1 cellular context compared by ENCODE assay signal in genomic region chrX:44542567-44543325, GRCh38.
TF ChIP-seq lines count a peak whose summit lies in the region.

A gene with protein sequence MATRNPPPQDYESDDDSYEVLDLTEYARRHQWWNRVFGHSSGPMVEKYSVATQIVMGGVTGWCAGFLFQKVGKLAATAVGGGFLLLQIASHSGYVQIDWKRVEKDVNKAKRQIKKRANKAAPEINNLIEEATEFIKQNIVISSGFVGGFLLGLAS (minus strand): TSS chrX:44542859. CDS start chrX:44542832, 27 bp downstream.

TF ChIP-seq in K562, 482 proteins besides CTCF, POLR2A, EP300 and RAD21 (continued from another document and continues in another):
- TF ChIP-seq KLF13 (tag; IDR thresholded peaks at IDR 0.05; ENCODE audit: borderline replicate concordance, low read depth) (no peak; the same call in 1 of the 2 replicates), PHF8 (IDR thresholded peaks at IDR 0.05; ENCODE audit: borderline replicate concordance, low read length) (peak; percentile 78), NFRKB (IDR thresholded peaks at IDR 0.05; ENCODE audit: low read depth) (peak; percentile 83), CUX1 (CRISPR knock-in tag; IDR thresholded peaks at IDR 0.05) (no peak), SMARCE1 (IDR thresholded peaks at IDR 0.05) (no peak), EP400 (IDR thresholded peaks at IDR 0.05) (peak; percentile 31; the same call in 1 of the 2 replicates), POLR2G (IDR thresholded peaks at IDR 0.05; ENCODE audit: low read depth, low read length) (peak; percentile 83), CHCHD3 (CRISPR knock-in tag; IDR thresholded peaks at IDR 0.05) (no peak), ELF1 (tag; IDR thresholded peaks at IDR 0.05) (peak; percentile 73), GTF2E2 (tag; IDR thresholded peaks at IDR 0.05) (no peak), FOXJ3 (CRISPR knock-in tag; IDR thresholded peaks at IDR 0.05) (no peak), YY1 (IDR thresholded peaks at IDR 0.05; ENCODE audit: borderline replicate concordance in 1 of 3, control insufficient read depth in 1 of 3, extremely low read depth in 1 of 3, insufficient read depth in 3 of 3, insufficient read length in 1 of 3, insufficient replicate concordance in 2 of 3, low read depth in 1 of 3, low read length in 2 of 3) (peak in 2 of 3 experiments; percentile 79 to 90), CXXC5 (CRISPR knock-in tag; IDR thresholded peaks at IDR 0.05) (0 out of 2 replicates have a peak, but pooled peaks have one; percentile 23), GABPB1 (CRISPR knock-in tag; IDR thresholded peaks at IDR 0.05) (peak; percentile 54; the same call in 1 of the 2 replicates), PHF21A (IDR thresholded peaks at IDR 0.05; ENCODE audit: borderline replicate concordance, low read depth) (no peak), IRF2 (CRISPR knock-in tag; IDR thresholded peaks at IDR 0.05) (no peak), FOXA3 (CRISPR knock-in tag; conservative IDR thresholded peaks at IDR 0.05 in 1 of 2, IDR thresholded peaks at IDR 0.05 in 1 of 2) (no peak), SIN3A (IDR thresholded peaks at IDR 0.05; ENCODE audit: borderline replicate concordance in 2 of 2, control insufficient read depth in 1 of 2, low read depth in 2 of 2, low read length in 2 of 2) (peak in 1 of 2 experiments; percentile 17; a peak in 1 of 4 replicates), ZNF140 (CRISPR knock-in tag; IDR thresholded peaks at IDR 0.05) (no peak), POU5F1 (IDR thresholded peaks at IDR 0.05; ENCODE audit: borderline replicate concordance, low read depth, low read length, partially characterized antibody) (no peak), RBFOX2 (IDR thresholded peaks at IDR 0.05; ENCODE audit: low read depth, low read length) (peak; percentile 83), ZNF444 (CRISPR knock-in tag; IDR thresholded peaks at IDR 0.05) (no peak), BRCA1 (IDR thresholded peaks at IDR 0.05) (no peak), BRCA1 (CRISPR knock-in tag; IDR thresholded peaks at IDR 0.05) (no peak), ARID3A (IDR thresholded peaks at IDR 0.05; ENCODE audit: borderline replicate concordance, low read depth, low read length) (no peak), GATAD2B (IDR thresholded peaks at IDR 0.05; ENCODE audit: borderline replicate concordance) (no peak), HNRNPL (IDR thresholded peaks at IDR 0.05; ENCODE audit: low read depth, low read length) (no peak), ZSCAN29 (IDR thresholded peaks at IDR 0.05) (no peak), NR3C1 (CRISPR knock-in tag; IDR thresholded peaks at IDR 0.05) (no peak), FOS (IDR thresholded peaks at IDR 0.05; ENCODE audit: extremely low read depth, insufficient read length) (no peak), ATF4 (CRISPR knock-in tag; IDR thresholded peaks at IDR 0.05) (no peak), TEAD2 (tag; IDR thresholded peaks at IDR 0.05) (peak; percentile 23; the same call in 1 of the 2 replicates), FOXP1 (CRISPR knock-in tag; IDR thresholded peaks at IDR 0.05) (no peak), CREM (IDR thresholded peaks at IDR 0.05; ENCODE audit: low read depth) (peak; percentile 45; the same call in 1 of the 2 replicates), NUFIP1 (IDR thresholded peaks at IDR 0.05; ENCODE audit: partially characterized antibody) (no peak), TEAD4 (IDR thresholded peaks at IDR 0.05; ENCODE audit: low read length) (peak; percentile 67), TEAD4 (CRISPR knock-in tag; IDR thresholded peaks at IDR 0.05; ENCODE audit: borderline replicate concordance) (no peak), RFX5 (IDR thresholded peaks at IDR 0.05; ENCODE audit: low read depth, low read length) (no peak), NCOA4 (IDR thresholded peaks at IDR 0.05; ENCODE audit: partially characterized antibody) (no peak), KAT8 (IDR thresholded peaks at IDR 0.05; ENCODE audit: low read depth) (no peak), HDAC1 (IDR thresholded peaks at IDR 0.05) (no peak), RFX7 (CRISPR knock-in tag; IDR thresholded peaks at IDR 0.05) (no peak), MTA2 (IDR thresholded peaks at IDR 0.05; ENCODE audit: low read depth) (no peak), C11orf30 (IDR thresholded peaks at IDR 0.05; ENCODE audit: low read depth) (no peak), TCF15 (CRISPR knock-in tag; IDR thresholded peaks at IDR 0.05) (no peak), RBBP5 (IDR thresholded peaks at IDR 0.05; ENCODE audit: borderline replicate concordance, insufficient read depth, low read length, poor library complexity, severe bottlenecking) (peak; percentile 37), DMBX1 (CRISPR knock-in tag; IDR thresholded peaks at IDR 0.05; ENCODE audit: borderline replicate concordance) (no peak), ZNF274 (IDR thresholded peaks at IDR 0.05; ENCODE audit: borderline replicate concordance, low read depth, low read length) (no peak), HCFC1 (IDR thresholded peaks at IDR 0.05; ENCODE audit: low read depth, low read length) (peak; percentile 72), CREBBP (IDR thresholded peaks at IDR 0.05; ENCODE audit: low read depth, low read length) (no peak), SP1 (CRISPR knock-in tag; IDR thresholded peaks at IDR 0.05) (0 out of 2 replicates have a peak, but pooled peaks have one; percentile 20), ZNF282 (CRISPR knock-in tag; IDR thresholded peaks at IDR 0.05) (no peak), XRCC3 (IDR thresholded peaks at IDR 0.05) (no peak)
- TF ChIP-seq, protein P1, sequence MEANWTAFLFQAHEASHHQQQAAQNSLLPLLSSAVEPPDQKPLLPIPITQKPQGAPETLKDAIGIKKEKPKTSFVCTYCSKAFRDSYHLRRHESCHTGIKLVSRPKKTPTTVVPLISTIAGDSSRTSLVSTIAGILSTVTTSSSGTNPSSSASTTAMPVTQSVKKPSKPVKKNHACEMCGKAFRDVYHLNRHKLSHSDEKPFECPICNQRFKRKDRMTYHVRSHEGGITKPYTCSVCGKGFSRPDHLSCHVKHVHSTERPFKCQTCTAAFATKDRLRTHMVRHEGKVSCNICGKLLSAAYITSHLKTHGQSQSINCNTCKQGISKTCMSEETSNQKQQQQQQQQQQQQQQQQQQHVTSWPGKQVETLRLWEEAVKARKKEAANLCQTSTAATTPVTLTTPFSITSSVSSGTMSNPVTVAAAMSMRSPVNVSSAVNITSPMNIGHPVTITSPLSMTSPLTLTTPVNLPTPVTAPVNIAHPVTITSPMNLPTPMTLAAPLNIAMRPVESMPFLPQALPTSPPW (CRISPR knock-in tag; IDR thresholded peaks at IDR 0.05), result peak; percentile 89
- TF ChIP-seq, protein P2, sequence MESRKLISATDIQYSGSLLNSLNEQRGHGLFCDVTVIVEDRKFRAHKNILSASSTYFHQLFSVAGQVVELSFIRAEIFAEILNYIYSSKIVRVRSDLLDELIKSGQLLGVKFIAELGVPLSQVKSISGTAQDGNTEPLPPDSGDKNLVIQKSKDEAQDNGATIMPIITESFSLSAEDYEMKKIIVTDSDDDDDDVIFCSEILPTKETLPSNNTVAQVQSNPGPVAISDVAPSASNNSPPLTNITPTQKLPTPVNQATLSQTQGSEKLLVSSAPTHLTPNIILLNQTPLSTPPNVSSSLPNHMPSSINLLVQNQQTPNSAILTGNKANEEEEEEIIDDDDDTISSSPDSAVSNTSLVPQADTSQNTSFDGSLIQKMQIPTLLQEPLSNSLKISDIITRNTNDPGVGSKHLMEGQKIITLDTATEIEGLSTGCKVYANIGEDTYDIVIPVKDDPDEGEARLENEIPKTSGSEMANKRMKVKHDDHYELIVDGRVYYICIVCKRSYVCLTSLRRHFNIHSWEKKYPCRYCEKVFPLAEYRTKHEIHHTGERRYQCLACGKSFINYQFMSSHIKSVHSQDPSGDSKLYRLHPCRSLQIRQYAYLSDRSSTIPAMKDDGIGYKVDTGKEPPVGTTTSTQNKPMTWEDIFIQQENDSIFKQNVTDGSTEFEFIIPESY (CRISPR knock-in tag; IDR thresholded peaks at IDR 0.05), result no peak
- TF ChIP-seq, protein P3, sequence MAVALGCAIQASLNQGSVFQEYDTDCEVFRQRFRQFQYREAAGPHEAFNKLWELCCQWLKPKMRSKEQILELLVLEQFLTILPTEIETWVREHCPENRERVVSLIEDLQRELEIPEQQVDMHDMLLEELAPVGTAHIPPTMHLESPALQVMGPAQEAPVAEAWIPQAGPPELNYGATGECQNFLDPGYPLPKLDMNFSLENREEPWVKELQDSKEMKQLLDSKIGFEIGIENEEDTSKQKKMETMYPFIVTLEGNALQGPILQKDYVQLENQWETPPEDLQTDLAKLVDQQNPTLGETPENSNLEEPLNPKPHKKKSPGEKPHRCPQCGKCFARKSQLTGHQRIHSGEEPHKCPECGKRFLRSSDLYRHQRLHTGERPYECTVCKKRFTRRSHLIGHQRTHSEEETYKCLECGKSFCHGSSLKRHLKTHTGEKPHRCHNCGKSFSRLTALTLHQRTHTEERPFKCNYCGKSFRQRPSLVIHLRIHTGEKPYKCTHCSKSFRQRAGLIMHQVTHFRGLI (CRISPR knock-in tag; IDR thresholded peaks at IDR 0.05), result no peak
- TF ChIP-seq, protein P4, sequence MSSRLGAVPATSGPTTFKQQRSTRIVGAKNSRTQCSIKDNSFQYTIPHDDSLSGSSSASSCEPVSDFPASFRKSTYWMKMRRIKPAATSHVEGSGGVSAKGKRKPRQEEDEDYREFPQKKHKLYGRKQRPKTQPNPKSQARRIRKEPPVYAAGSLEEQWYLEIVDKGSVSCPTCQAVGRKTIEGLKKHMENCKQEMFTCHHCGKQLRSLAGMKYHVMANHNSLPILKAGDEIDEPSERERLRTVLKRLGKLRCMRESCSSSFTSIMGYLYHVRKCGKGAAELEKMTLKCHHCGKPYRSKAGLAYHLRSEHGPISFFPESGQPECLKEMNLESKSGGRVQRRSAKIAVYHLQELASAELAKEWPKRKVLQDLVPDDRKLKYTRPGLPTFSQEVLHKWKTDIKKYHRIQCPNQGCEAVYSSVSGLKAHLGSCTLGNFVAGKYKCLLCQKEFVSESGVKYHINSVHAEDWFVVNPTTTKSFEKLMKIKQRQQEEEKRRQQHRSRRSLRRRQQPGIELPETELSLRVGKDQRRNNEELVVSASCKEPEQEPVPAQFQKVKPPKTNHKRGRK (tag; IDR thresholded peaks at IDR 0.05), result no peak
- TF ChIP-seq, protein P5, sequence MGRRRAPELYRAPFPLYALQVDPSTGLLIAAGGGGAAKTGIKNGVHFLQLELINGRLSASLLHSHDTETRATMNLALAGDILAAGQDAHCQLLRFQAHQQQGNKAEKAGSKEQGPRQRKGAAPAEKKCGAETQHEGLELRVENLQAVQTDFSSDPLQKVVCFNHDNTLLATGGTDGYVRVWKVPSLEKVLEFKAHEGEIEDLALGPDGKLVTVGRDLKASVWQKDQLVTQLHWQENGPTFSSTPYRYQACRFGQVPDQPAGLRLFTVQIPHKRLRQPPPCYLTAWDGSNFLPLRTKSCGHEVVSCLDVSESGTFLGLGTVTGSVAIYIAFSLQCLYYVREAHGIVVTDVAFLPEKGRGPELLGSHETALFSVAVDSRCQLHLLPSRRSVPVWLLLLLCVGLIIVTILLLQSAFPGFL (CRISPR knock-in tag; IDR thresholded peaks at IDR 0.05), result no peak
